ENCODE assay signal across 1 cellular context in the genomic region with DNA sequence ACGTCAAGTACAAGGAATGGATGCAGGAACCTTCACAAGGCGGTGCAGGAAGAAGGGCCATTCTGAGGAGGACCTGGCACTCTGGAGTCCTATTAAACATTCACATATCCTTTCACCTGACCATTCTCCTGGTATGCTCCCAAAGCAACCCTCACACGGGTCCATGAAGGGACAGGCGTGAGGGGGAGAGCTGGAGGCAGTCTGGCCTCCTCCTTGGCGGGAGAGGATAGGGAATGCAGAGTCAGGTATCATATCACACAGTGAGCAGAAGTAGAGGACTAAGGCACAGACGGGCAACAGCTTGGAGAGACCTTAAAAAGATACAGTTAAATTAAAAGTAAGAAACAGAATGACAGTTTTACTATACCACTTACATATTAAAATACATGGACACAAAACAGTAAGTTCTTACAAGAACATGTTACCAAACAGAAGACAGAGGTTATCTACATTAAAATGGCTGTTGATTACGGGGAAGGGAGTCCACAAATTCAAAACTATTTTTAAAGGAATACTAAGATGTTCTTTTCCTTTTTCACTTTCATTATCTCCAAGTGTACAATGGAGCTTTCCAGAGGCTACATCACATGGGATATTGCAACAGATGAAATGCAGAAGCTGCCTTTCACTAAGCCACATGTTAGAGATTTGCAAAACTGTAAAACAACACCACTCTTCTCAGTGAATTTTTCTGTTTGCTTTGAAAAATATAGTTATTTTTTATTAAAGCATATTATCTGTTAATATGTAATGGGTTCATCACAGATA.
TF ChIP-seq lines count a peak whose summit lies in the region.

No MANE protein-coding gene starts in this region.

TF ChIP-seq in HEK293T, 16 proteins besides CTCF, POLR2A, EP300 and RAD21:
- no peak for TF ChIP-seq ARNT (IDR thresholded peaks at IDR 0.05)
- TF ChIP-seq TARDBP (IDR thresholded peaks at IDR 0.05) = no peak
- no peak for TF ChIP-seq NFRKB (IDR thresholded peaks at IDR 0.05)
- TF ChIP-seq, protein P1, sequence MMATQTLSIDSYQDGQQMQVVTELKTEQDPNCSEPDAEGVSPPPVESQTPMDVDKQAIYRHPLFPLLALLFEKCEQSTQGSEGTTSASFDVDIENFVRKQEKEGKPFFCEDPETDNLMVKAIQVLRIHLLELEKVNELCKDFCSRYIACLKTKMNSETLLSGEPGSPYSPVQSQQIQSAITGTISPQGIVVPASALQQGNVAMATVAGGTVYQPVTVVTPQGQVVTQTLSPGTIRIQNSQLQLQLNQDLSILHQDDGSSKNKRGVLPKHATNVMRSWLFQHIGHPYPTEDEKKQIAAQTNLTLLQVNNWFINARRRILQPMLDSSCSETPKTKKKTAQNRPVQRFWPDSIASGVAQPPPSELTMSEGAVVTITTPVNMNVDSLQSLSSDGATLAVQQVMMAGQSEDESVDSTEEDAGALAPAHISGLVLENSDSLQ (IDR thresholded peaks at IDR 0.05) = no peak
- no peak for TF ChIP-seq SP1 (IDR thresholded peaks at IDR 0.05)
- TF ChIP-seq CTBP1 (IDR thresholded peaks at IDR 0.05; ENCODE audit: borderline replicate concordance) = no peak
- no peak for TF ChIP-seq FOXM1 (IDR thresholded peaks at IDR 0.05; ENCODE audit: borderline replicate concordance)
- no peak for TF ChIP-seq HDGF (IDR thresholded peaks at IDR 0.05; ENCODE audit: borderline replicate concordance)
- no peak for TF ChIP-seq BHLHE40 (IDR thresholded peaks at IDR 0.05; ENCODE audit: borderline replicate concordance)
- TF ChIP-seq FOXK2 (IDR thresholded peaks at IDR 0.05) = no peak
- TF ChIP-seq ZNF384 (IDR thresholded peaks at IDR 0.05) = no peak
- no peak for TF ChIP-seq SUZ12 (IDR thresholded peaks at IDR 0.05)
TF ChIP-seq in HEK293T: peak in this region for 0.
